In genomic region chr6:130980310-130981032, GRCh38 we compare ENCODE assay signal across 17 cellular contexts.
DNase-seq lines count a peak whose midpoint lies in the region; TF ChIP-seq lines count a peak whose summit lies in the region.
"Had no signal": no experiment of that assay in that cellular context is flagged by ENCODE, and none has a peak within 500 bp of the region (broad histone marks: within the 10 kb centered on the region; RNA-seq: fewer than 3 reads in every experiment).

No MANE protein-coding gene starts in this region.

- no peak overlapping the region for H3K9ac ChIP-seq in subcutaneous abdominal adipose tissue (ENCODE audit: low read length in 5 of 5)
- H3K9ac ChIP-seq: parathyroid adenoma had no signal

- H3K36me3 ChIP-seq in left ventricle myocardium inferior (no peaks in the 10 kb centered on the region), subcutaneous abdominal adipose tissue (ENCODE audit: control insufficient read depth in 5 of 5, insufficient read depth in 5 of 5, low read length in 5 of 5) (no peaks in the 10 kb centered on the region)
- no peaks in the 10 kb centered on the region for H3K36me3 ChIP-seq in effector memory CD4-positive, alpha-beta T cell (ENCODE audit: control insufficient read depth, insufficient read depth, low read length)
- H3K36me3 ChIP-seq in CD4-positive, alpha-beta memory T cell (ENCODE audit: insufficient read depth, low read length) = no peaks in the 10 kb centered on the region
- H3K36me3 ChIP-seq: BE2C, brain microvascular endothelial cell had no signal

- H3K9me3 ChIP-seq in left ventricle myocardium inferior (replicated peaks) (no peaks in the 10 kb centered on the region), subcutaneous abdominal adipose tissue (ENCODE audit: control insufficient read depth in 5 of 5, low read length in 5 of 5) (peaks cover 0 to 4% (median 0%) of the 10 kb centered on the region in 5 donors)
- H3K9me3 ChIP-seq in effector memory CD4-positive, alpha-beta T cell (ENCODE audit: control insufficient read depth, low read length) = no peaks in the 10 kb centered on the region
- H3K9me3 ChIP-seq in CD4-positive, alpha-beta memory T cell (ENCODE audit: control insufficient read depth in 1 of 2, low read length in 2 of 2) = no peaks in the 10 kb centered on the region
- H3K9me3 ChIP-seq: BE2C had no signal

- H3K4me3 Mint-ChIP-seq in CD4-positive, alpha-beta memory T cell = no peak overlapping the region

- H3K9me3 Mint-ChIP-seq in CD4-positive, alpha-beta memory T cell = peaks cover 0 to 11% (median 8%) of the 10 kb centered on the region in 8 donors

- intact Hi-C loops in left ventricle myocardium inferior (cut with micrococcal nuclease) = no loop called here
- intact Hi-C loops in CD4-positive, alpha-beta memory T cell (cut with micrococcal nuclease) = no loop called here

- H3K27me3 Mint-ChIP-seq in CD4-positive, alpha-beta memory T cell = peaks cover 0 to 2% of the 10 kb centered on the region in 2 donors

- POLR2A ChIA-PET in CD4-positive, alpha-beta memory T cell (lab: Charles Lee; ENCODE audit: partially characterized antibody) = no interaction called here

- no peak for TF ChIP-seq CTCF in left ventricle myocardium inferior (IDR thresholded peaks at IDR 0.05; ENCODE audit: borderline replicate concordance)

- peaks cover 0 to 10% of the 10 kb centered on the region in 2 donors for H3K36me3 Mint-ChIP-seq in CD4-positive, alpha-beta memory T cell

- H3K27me3 ChIP-seq in left ventricle myocardium inferior (ENCODE audit: low read depth) (no peaks in the 10 kb centered on the region), subcutaneous abdominal adipose tissue (ENCODE audit: control insufficient read depth in 5 of 5, insufficient read depth in 4 of 5, low read length in 5 of 5) (no peaks in the 10 kb centered on the region)
- no peaks in the 10 kb centered on the region for H3K27me3 ChIP-seq in effector memory CD4-positive, alpha-beta T cell (replicated peaks; ENCODE audit: control insufficient read depth, insufficient read depth, low read length, poor library complexity, severe bottlenecking)
- no peaks in the 10 kb centered on the region for H3K27me3 ChIP-seq in CD4-positive, alpha-beta memory T cell (ENCODE audit: insufficient read depth, low read length)
- H3K27me3 ChIP-seq: BE2C, brain microvascular endothelial cell had no signal

- H3K4me1 Mint-ChIP-seq in CD4-positive, alpha-beta memory T cell = peaks cover 0 to 16% (median 3%) of the 10 kb centered on the region in 4 donors

- DNase-seq in KBM-7 (peak; percentile 66), UCSD-AML1 (lab: John Stamatoyannopoulos, UW; ENCODE audit: unreplicated experiment) (peak; percentile 29), left ventricle myocardium inferior (no peak), middle frontal gyrus (ENCODE audit: extremely low spot score, low spot score) (no peak)
- DNase-seq in effector memory CD4-positive, alpha-beta T cell = no peak
- DNase-seq in CD4-positive, alpha-beta memory T cell = no peak
- DNase-seq: activated CD4-positive, alpha-beta T cell treated with anti-CD3 and anti-CD28 coated beads, Interleukin-2, amount 50 U/mL, for 4 hours; activated naive CD4-positive, alpha-beta T cell treated with anti-CD3 and anti-CD28 coated beads, Interleukin-2, amount 50 U/mL, for 16 hours; BE2C; brain microvascular endothelial cell; GF-D8; NCI-H1436; NCI-H2171; stimulated activated CD4-positive, alpha-beta T cell treated with anti-CD3 and anti-CD28 coated beads, Interleukin-4, amount 100 ng/mL, for 24 hours had no signal

- H3K4me1 ChIP-seq in left ventricle myocardium inferior = peaks cover 71% of the 10 kb centered on the region
- H3K4me1 ChIP-seq in subcutaneous abdominal adipose tissue (ENCODE audit: control insufficient read depth in 5 of 5, insufficient read depth in 5 of 5, low read length in 5 of 5) = peaks cover 0 to 19% (median 12%) of the 10 kb centered on the region in 5 donors
- H3K4me1 ChIP-seq in effector memory CD4-positive, alpha-beta T cell (ENCODE audit: control insufficient read depth, insufficient read depth, low read length, poor library complexity, severe bottlenecking) = no peaks in the 10 kb centered on the region
- no peaks in the 10 kb centered on the region for H3K4me1 ChIP-seq in CD4-positive, alpha-beta memory T cell (ENCODE audit: insufficient read depth, low read length)
- H3K4me1 ChIP-seq: BE2C, parathyroid adenoma had no signal

- H3K27ac ChIP-seq in left ventricle myocardium inferior (replicated peaks) (peak overlapping the region; percentile 70), subcutaneous abdominal adipose tissue (ENCODE audit: low read depth, low read length) (peak overlapping the region; percentile 2)
- H3K27ac ChIP-seq in effector memory CD4-positive, alpha-beta T cell (ENCODE audit: insufficient read depth, low read length, poor library complexity, severe bottlenecking) = no peak overlapping the region
- H3K27ac ChIP-seq in CD4-positive, alpha-beta memory T cell (ENCODE audit: low read depth, low read length) = no peak overlapping the region
- H3K27ac ChIP-seq: brain microvascular endothelial cell, parathyroid adenoma, skin epidermis had no signal

- in situ Hi-C loops in KBM-7 (cut with MboI; ENCODE audit: low pct_unique_long_range_greater_than_20kb, low sequenced_read_pairs) = no loop called here

- H3K27ac Mint-ChIP-seq in CD4-positive, alpha-beta memory T cell = no peak overlapping the region

- CTCF ChIA-PET in CD4-positive, alpha-beta memory T cell (lab: Charles Lee; ENCODE audit: partially characterized antibody) = no interaction called here

- no peak overlapping the region for H3K4me3 ChIP-seq in left ventricle myocardium inferior
- no peak overlapping the region for H3K4me3 ChIP-seq in subcutaneous abdominal adipose tissue (ENCODE audit: low read depth in 1 of 5, low read length in 5 of 5)
- H3K4me3 ChIP-seq in effector memory CD4-positive, alpha-beta T cell (ENCODE audit: insufficient read depth, low read depth, low read length, poor library complexity, severe bottlenecking) = no peak overlapping the region
- no peak overlapping the region for H3K4me3 ChIP-seq in CD4-positive, alpha-beta memory T cell (ENCODE audit: low read length in 2 of 2)
- H3K4me3 ChIP-seq: skin epidermis had no signal

Comparison
In these comparisons a context has a peak if more than half of its experiments do, and no peak if none do; other contexts are left out.
1. DNase-seq: peak in KBM-7 (single experiment) and UCSD-AML1 (single experiment); none in left ventricle myocardium inferior (single experiment), effector memory CD4-positive, alpha-beta T cell (0 of 3), middle frontal gyrus (single experiment) and CD4-positive, alpha-beta memory T cell (0 of 5).
2. H3K27ac ChIP-seq: peak in left ventricle myocardium inferior (single experiment) and subcutaneous abdominal adipose tissue (single experiment); none in effector memory CD4-positive, alpha-beta T cell (single experiment) and CD4-positive, alpha-beta memory T cell (single experiment).